In the genomic region with DNA sequence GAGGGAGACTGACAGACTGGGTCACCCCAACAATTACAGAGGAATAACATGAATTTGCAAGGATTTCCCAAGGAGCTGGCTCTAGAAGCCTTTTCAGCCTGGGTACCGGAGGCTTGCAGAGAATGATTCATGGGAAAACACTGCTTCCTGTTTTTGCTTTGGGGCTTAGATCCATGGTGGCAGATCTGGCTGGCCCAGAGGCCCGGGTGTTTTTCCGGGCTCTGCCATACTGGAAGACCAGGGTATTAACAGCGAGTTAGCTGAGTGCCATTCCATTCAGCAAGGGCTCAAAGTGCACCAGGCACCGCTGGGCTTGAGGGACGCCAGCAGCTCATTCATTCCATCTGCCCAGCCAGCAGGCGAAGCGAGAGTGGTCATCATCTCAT, we compare ENCODE assay signal across 8 cellular contexts. TPM values are rescaled to one million over a fixed set of nuclear protein-coding genes. Genes with fewer than 3 reads are reported as not detected.
DNase-seq lines count a peak whose midpoint lies in the region; ATAC-seq, FAIRE-seq and TF ChIP-seq lines count a peak whose summit lies in the region.

No MANE protein-coding gene starts in this region.

- H3K27ac ChIP-seq in GM23248 = peak overlapping the region; percentile 69
- H3K27ac ChIP-seq in RWPE1 = peak overlapping the region; percentile 93
- peak overlapping the region in 1 of 4 donors; percentile 95 for H3K27ac ChIP-seq in pancreas

- CTCF ChIA-PET in RWPE1 (lab: Yijun Ruan, JAX) = no interaction called here

- H3K79me2 ChIP-seq in GM23248 (ENCODE audit: insufficient read depth) = peaks cover 59% of the 10 kb centered on the region

- H3F3A ChIP-seq in GM23248 (ENCODE audit: insufficient read depth) = peaks cover 66% of the 10 kb centered on the region

- H3K9me2 ChIP-seq in GM23248 (ENCODE audit: insufficient read depth) = no peaks in the 10 kb centered on the region

- peak; percentile 9 for ATAC-seq in esophagus mucosa
- no peak for ATAC-seq in pancreas
- ATAC-seq in HG03045 (IDR thresholded peaks at IDR 0.05; ENCODE audit: unreplicated experiment) = no peak

- peaks cover 43% of the 10 kb centered on the region for H3K36me3 ChIP-seq in GM23248 (ENCODE audit: low read depth)
- H3K36me3 ChIP-seq in pancreas = peaks cover 0 to 16% (median 3%) of the 10 kb centered on the region in 3 donors

- 0 out of 2 replicates have a peak, but pooled peaks cover 3% of the 10 kb centered on the region for H4K20me1 ChIP-seq in GM23248 (ENCODE audit: insufficient read depth)

- H3K9me3 ChIP-seq in GM23248 (ENCODE audit: low read depth) (no peaks in the 10 kb centered on the region), pancreas (no peaks in the 10 kb centered on the region)

- intact Hi-C loops in pancreas (cut with DNase I) = no loop called here

- DNase-seq in GM23248 = peak; percentile 85
- DNase-seq in RWPE1 (ENCODE audit: low spot score) = peak; percentile 13
- no peak for DNase-seq in pancreas
- DNase-seq in mesenteric fat pad (ENCODE audit: low spot score) = no peak
- no peak for DNase-seq in DMS79 (lab: John Stamatoyannopoulos, UW)
- no peak for DNase-seq in LoVo (ENCODE audit: low spot score)

- TF ChIP-seq CTCF in RWPE1 (conservative IDR thresholded peaks at IDR 0.05; ENCODE audit: low read depth) (no peak), pancreas (IDR thresholded peaks at IDR 0.05) (no peak)

- POLR2A ChIA-PET in RWPE1 (lab: Yijun Ruan, JAX; ENCODE audit: low non-redundant PET) = no interaction called here

- no peak overlapping the region for H2AFZ ChIP-seq in GM23248

- no peak for FAIRE-seq in pancreas (lab: Jason Lieb, UNC)

- H3K4me3 ChIP-seq in GM23248 (peak overlapping the region; percentile 79), pancreas (peak overlapping the region; percentile 65 to 82 (median 68))

- peaks cover 43% of the 10 kb centered on the region for H3K4me1 ChIP-seq in GM23248 (ENCODE audit: insufficient read depth)
- H3K4me1 ChIP-seq in pancreas = peaks cover 5 to 11% (median 6%) of the 10 kb centered on the region in 3 donors

- in situ Hi-C loops in GM23248 (cut with MboI) = no loop called here

- peak overlapping the region; percentile 76 for H3K9ac ChIP-seq in GM23248

- H3K4me2 ChIP-seq in GM23248 (ENCODE audit: unreplicated experiment) = peak overlapping the region; percentile 86

- no peaks in the 10 kb centered on the region for H3K27me3 ChIP-seq in GM23248 (replicated peaks; ENCODE audit: insufficient read depth)
- H3K27me3 ChIP-seq in pancreas = no peaks in the 10 kb centered on the region

- 11% methylated on average over 8 of the region's 8 CpGs for WGBS in GM23248 (ENCODE audit: low coverage in 1 of 2, low lambda C conversion rate in 2 of 2, missing lambda C conversion rate in 2 of 2), 2 experiments
- 71 to 83% methylated on average over 8 of the region's 8 CpGs for WGBS in pancreas, 2 donors

RNA-seq across cellular contexts. Expression of a gene that starts 1.3 kb away (rescaled TPM):
- total RNA-seq in GM23248 (2014; rRNA removed; shearing (Covaris generic)) = 471 and 487 TPM in 2 replicates
- polyA plus RNA-seq in GM23248 (2016; fragmentation: Nextera tagmentation; extraction: Ambion mirVana) = 413 and 419 TPM in 2 replicates
- total RNA-seq in esophagus mucosa = 253 TPM
- total RNA-seq in pancreas = 100 to 1,000 TPM in 1 of 6 donors, 10 to 100 TPM in 5; 56.8 to 102 (median 62.9) TPM
- polyA plus RNA-seq in pancreas = 10 to 100 TPM; 30.0 to 43.3 TPM
- 249 TPM for total RNA-seq in mesenteric fat pad

Comparison
In these comparisons a context has a peak if more than half of its experiments do, and no peak if none do; other contexts are left out.
1. DNase-seq: peak in GM23248 (single experiment) and RWPE1 (single experiment); none in pancreas (0 of 6), mesenteric fat pad (single experiment), DMS79 (single experiment) and LoVo (single experiment).